In genomic region chr4:785332-786073, GRCh38 we compare ENCODE assay signal across 9 cellular contexts. TPM values are rescaled to one million over a fixed set of nuclear protein-coding genes. Genes with fewer than 3 reads are reported as not detected.
A peak's percentile ranks its signal among the peaks of the same experiment; 100 is the strongest.
DNase-seq lines count a peak whose midpoint lies in the region; FAIRE-seq and TF ChIP-seq lines count a peak whose summit lies in the region.
"Had no signal": no experiment of that assay in that cellular context is flagged by ENCODE, and none has a peak within 500 bp of the region (broad histone marks: within the 10 kb centered on the region; RNA-seq: fewer than 3 reads in every experiment).

No MANE protein-coding gene starts in this region.

- no peak for TF ChIP-seq CTCF in astrocyte (IDR thresholded peaks at IDR 0.05; ENCODE audit: insufficient read depth, low read depth, low read length)

- peaks cover 1% of the 10 kb centered on the region for H3K4me1 Mint-ChIP-seq in astrocyte (ENCODE audit: low read depth, unreplicated experiment)

- FAIRE-seq in astrocyte (lab: Jason Lieb, UNC), result no peak
- no peak for FAIRE-seq in HTR-8/SVneo (lab: Jason Lieb, UNC)

- H3K9ac ChIP-seq in GM23248, result no peak overlapping the region
- H3K9ac ChIP-seq in astrocyte (ENCODE audit: low read length), result no peak overlapping the region
- H3K9ac ChIP-seq in iPS-20b (ENCODE audit: low read depth, low read length), result no peak overlapping the region
- H3K9ac ChIP-seq in skeletal muscle satellite cell (ENCODE audit: low read depth, low read length), result no peak overlapping the region
- no peak overlapping the region for H3K9ac ChIP-seq in Karpas-422 (ENCODE audit: low read length)

- no peaks in the 10 kb centered on the region for H3K9me3 Mint-ChIP-seq in astrocyte (ENCODE audit: unreplicated experiment)

- H2AFZ ChIP-seq in GM23248 (no peak overlapping the region), astrocyte (ENCODE audit: low read depth, low read length) (no peak overlapping the region), Karpas-422 (ENCODE audit: low read length) (no peak overlapping the region)

- no peaks in the 10 kb centered on the region for H3K36me3 ChIP-seq in GM23248 (ENCODE audit: low read depth)
- no peaks in the 10 kb centered on the region for H3K36me3 ChIP-seq in astrocyte (ENCODE audit: insufficient read depth, low read length)
- peaks cover 1% of the 10 kb centered on the region for H3K36me3 ChIP-seq in iPS-20b (ENCODE audit: insufficient read depth, low read depth, low read length)
- no peaks in the 10 kb centered on the region for H3K36me3 ChIP-seq in skeletal muscle satellite cell (ENCODE audit: insufficient read depth, low read length)
- H3K36me3 ChIP-seq in Karpas-422 (ENCODE audit: insufficient read depth, low read length), result peaks cover 2% of the 10 kb centered on the region; the same call in 1 of the 2 replicates

- peaks cover 22% of the 10 kb centered on the region for H3K27me3 ChIP-seq in GM23248 (replicated peaks; ENCODE audit: insufficient read depth)
- H3K27me3 ChIP-seq in astrocyte (ENCODE audit: insufficient read depth, low read length), result peaks cover 27% of the 10 kb centered on the region
- H3K27me3 ChIP-seq in iPS-20b (ENCODE audit: insufficient read depth, low read length), result peaks cover 78% of the 10 kb centered on the region
- H3K27me3 ChIP-seq in skeletal muscle satellite cell (ENCODE audit: control insufficient read depth, insufficient read depth, low read length), result peaks cover 25% of the 10 kb centered on the region
- H3K27me3 ChIP-seq in Karpas-422 (ENCODE audit: low read length), result no peaks in the 10 kb centered on the region

- no peaks in the 10 kb centered on the region for H3K9me2 ChIP-seq in GM23248 (ENCODE audit: insufficient read depth)
- no peaks in the 10 kb centered on the region for H3K9me2 ChIP-seq in Karpas-422 (replicated peaks; ENCODE audit: insufficient read depth, low read length)

- H3K9me3 ChIP-seq in GM23248 (ENCODE audit: low read depth) (no peaks in the 10 kb centered on the region), astrocyte (ENCODE audit: insufficient read depth, low read depth, low read length) (no peaks in the 10 kb centered on the region), iPS-20b (ENCODE audit: insufficient read depth, low read depth, low read length) (no peaks in the 10 kb centered on the region), skeletal muscle satellite cell (replicated peaks; ENCODE audit: low read length) (no peaks in the 10 kb centered on the region), Karpas-422 (ENCODE audit: low read length) (no peaks in the 10 kb centered on the region)

- H3K4me3 ChIP-seq in GM23248, result 0 out of 2 replicates have a peak overlapping the region, but pooled peaks have one; percentile 26
- H3K4me3 ChIP-seq in astrocyte (ENCODE audit: insufficient read depth, low read depth, low read length), result no peak overlapping the region
- peak overlapping the region; percentile 25; the same call in 1 of the 2 replicates for H3K4me3 ChIP-seq in iPS-20b (ENCODE audit: low read length)
- no peak overlapping the region for H3K4me3 ChIP-seq in skeletal muscle satellite cell (ENCODE audit: low read length)
- no peak overlapping the region for H3K4me3 ChIP-seq in Karpas-422 (ENCODE audit: low read length)

- H3K36me3 Mint-ChIP-seq in astrocyte (ENCODE audit: low read depth, unreplicated experiment), result peaks cover 5% of the 10 kb centered on the region

- no peak overlapping the region for H3K27ac Mint-ChIP-seq in astrocyte (ENCODE audit: unreplicated experiment)

- H3K4me1 ChIP-seq in GM23248 (ENCODE audit: insufficient read depth), result peaks cover 4% of the 10 kb centered on the region; the same call in 1 of the 2 replicates
- H3K4me1 ChIP-seq in astrocyte (ENCODE audit: insufficient read depth, low read length), result peaks cover 9% of the 10 kb centered on the region
- peaks cover 6% of the 10 kb centered on the region for H3K4me1 ChIP-seq in iPS-20b (ENCODE audit: insufficient read depth, low read length)
- H3K4me1 ChIP-seq in skeletal muscle satellite cell (ENCODE audit: control insufficient read depth, insufficient read depth, low read length), result peaks cover 8% of the 10 kb centered on the region
- peaks cover 23% of the 10 kb centered on the region for H3K4me1 ChIP-seq in Karpas-422 (ENCODE audit: low read length)

- H3K79me2 ChIP-seq in GM23248 (ENCODE audit: insufficient read depth) (peaks cover 11% of the 10 kb centered on the region), astrocyte (ENCODE audit: insufficient read depth, low read length) (peaks cover 12% of the 10 kb centered on the region), Karpas-422 (ENCODE audit: low read length) (peaks cover 11% of the 10 kb centered on the region)

- WGBS in GM23248 (ENCODE audit: low coverage in 1 of 2, low lambda C conversion rate in 2 of 2, missing lambda C conversion rate in 2 of 2), 2 experiments, result 17 to 24% methylated on average over 38 to 57 of the region's 57 CpGs

- in situ Hi-C loops in GM23248 (cut with MboI), result no loop called here

- peak; percentile 31 for DNase-seq in GM23248
- no peak for DNase-seq in astrocyte (ENCODE audit: low read depth)
- DNase-seq in DMS 273 (lab: John Stamatoyannopoulos, UW; ENCODE audit: unreplicated experiment), result no peak
- DNase-seq in Karpas-422, result no peak
- no peak for DNase-seq in HTR-8/SVneo (ENCODE audit: insufficient read length, low spot score)
- DNase-seq in SHP77 treated with DMSO at 0.1 percent for 48 hours (lab: John Stamatoyannopoulos, UW), result no peak
- DNase-seq: NCI-H1092 treated with DMSO at 0.1 percent for 48 hours had no signal

- H3K4me2 ChIP-seq in GM23248 (ENCODE audit: unreplicated experiment) (no peak overlapping the region), astrocyte (ENCODE audit: low read length) (peak overlapping the region; percentile 26), skeletal muscle satellite cell (ENCODE audit: low read length) (peak overlapping the region; percentile 33), Karpas-422 (ENCODE audit: low read depth, low read length, poor library complexity, severe bottlenecking) (no peak overlapping the region)

- peaks cover 35% of the 10 kb centered on the region for H3K27me3 Mint-ChIP-seq in astrocyte (ENCODE audit: low read depth, unreplicated experiment)

- H4K20me1 ChIP-seq in GM23248 (ENCODE audit: insufficient read depth) (no peaks in the 10 kb centered on the region), astrocyte (ENCODE audit: insufficient read depth, low read length) (peaks cover 3% of the 10 kb centered on the region), Karpas-422 (ENCODE audit: insufficient read depth, low read depth, low read length) (no peaks in the 10 kb centered on the region)

- H3K27ac ChIP-seq in GM23248 (no peak overlapping the region), astrocyte (ENCODE audit: low read depth, low read length) (no peak overlapping the region), iPS-20b (ENCODE audit: low read length) (no peak overlapping the region), Karpas-422 (ENCODE audit: low read length) (no peak overlapping the region)

- H3K4me3 Mint-ChIP-seq in astrocyte (ENCODE audit: unreplicated experiment), result no peak overlapping the region

- H3F3A ChIP-seq in GM23248 (ENCODE audit: insufficient read depth), result no peaks in the 10 kb centered on the region

RNA-seq across cellular contexts. Expression of gene CPLX1, which starts 40.4 kb away (rescaled TPM):
- not detected in 2 replicates for total RNA-seq in GM23248 (2014; rRNA removed; shearing (Covaris generic))
- polyA plus RNA-seq in GM23248 (2016; fragmentation: Nextera tagmentation; extraction: Ambion mirVana), result not detected in 2 replicates
- 0.41 and 1.9 TPM in 2 replicates for total RNA-seq in astrocyte
- total RNA-seq in skeletal muscle satellite cell (2012; rRNA removed), result 0.22 TPM in 1 of 2 replicates, not detected in the other
- 0.40 and 3.1 TPM in 2 replicates for total RNA-seq in Karpas-422 (2014; rRNA removed; shearing (Covaris generic); ENCODE audit: low replicate concordance)

Comparison
In these comparisons a context has a peak if more than half of its experiments do, and no peak if none do; other contexts are left out.
1. H3K4me2 ChIP-seq: peak in astrocyte (single experiment) and skeletal muscle satellite cell (single experiment); none in GM23248 (single experiment) and Karpas-422 (single experiment).
2. H3K4me3 ChIP-seq: peak in GM23248 (single experiment) and iPS-20b (single experiment); none in astrocyte (single experiment), skeletal muscle satellite cell (single experiment) and Karpas-422 (single experiment).